ENCODE assay signal across 19 cellular contexts in the genomic region with DNA sequence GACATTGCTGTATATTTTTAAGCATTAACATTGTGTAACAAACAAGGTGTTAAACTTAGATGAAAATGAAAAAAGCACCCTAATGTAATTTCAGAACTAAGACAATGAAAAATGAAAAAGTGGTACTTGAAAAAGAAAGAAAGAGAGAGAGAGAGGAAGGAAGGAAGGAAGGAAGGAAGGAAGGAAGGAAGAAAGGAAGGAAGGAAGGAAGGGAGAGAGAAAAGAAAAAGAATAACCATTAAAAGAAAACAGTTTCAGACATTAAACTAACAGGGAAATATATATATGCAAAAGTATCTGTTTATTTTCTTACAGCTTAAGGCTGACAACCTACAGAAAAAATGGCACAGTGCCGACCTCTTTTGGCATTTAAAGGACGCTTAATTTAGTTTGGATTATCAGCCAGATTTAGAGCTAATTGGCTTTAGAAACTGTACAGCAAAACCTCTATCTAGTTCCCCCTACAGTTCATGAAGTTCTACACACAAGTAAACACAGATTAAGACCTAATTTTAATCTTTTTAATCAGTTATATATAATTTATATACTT. TPM values are rescaled to one million over a fixed set of nuclear protein-coding genes. Genes with fewer than 3 reads are reported as not detected.
DNase-seq lines count a peak whose midpoint lies in the region; ATAC-seq and TF ChIP-seq lines count a peak whose summit lies in the region.
"Had no signal": no experiment of that assay in that cellular context is flagged by ENCODE, and none has a peak within 500 bp of the region (broad histone marks: within the 10 kb centered on the region; RNA-seq: fewer than 3 reads in every experiment).

No MANE protein-coding gene starts in this region.

- no peaks in the 10 kb centered on the region for H3K9me3 ChIP-seq in heart left ventricle
- H3K9me3 ChIP-seq: SJSA1 had no signal

- H3K4me1 ChIP-seq in heart left ventricle = peaks cover 0 to 10% (median 1%) of the 10 kb centered on the region in 12 donors
- H3K4me1 ChIP-seq: SJSA1 had no signal

- H3K27ac ChIP-seq in heart left ventricle = no peak overlapping the region
- H3K27ac ChIP-seq: PC-9, SJSA1 had no signal

- intact Hi-C loops in heart left ventricle (cut with DNase I) = no loop called here

- TF ChIP-seq POLR2A in heart left ventricle (IDR thresholded peaks at IDR 0.05) = no peak

- no peaks in the 10 kb centered on the region for H3K27me3 Mint-ChIP-seq in central memory CD8-positive, alpha-beta T cell
- H3K27me3 Mint-ChIP-seq: B cell had no signal

- TF ChIP-seq CTCF in heart left ventricle (IDR thresholded peaks at IDR 0.05) = no peak

- no peak for ATAC-seq in central memory CD8-positive, alpha-beta T cell (replicated peaks; ENCODE audit: extremely low read depth, poor library complexity, severe bottlenecking)
- ATAC-seq in HG03175 (IDR thresholded peaks at IDR 0.05; ENCODE audit: unreplicated experiment) (no peak), HG02840 (IDR thresholded peaks at IDR 0.05; ENCODE audit: low FRiP score, unreplicated experiment) (no peak), HG02798 (IDR thresholded peaks at IDR 0.05; ENCODE audit: poor library complexity, unreplicated experiment) (no peak), heart left ventricle (no peak)

- no peak overlapping the region for H3K4me3 Mint-ChIP-seq in central memory CD8-positive, alpha-beta T cell
- H3K4me3 Mint-ChIP-seq: B cell; CD4-positive, CD25-positive, alpha-beta regulatory T cell had no signal

- peak; percentile 26 for DNase-seq in DMS 273 (lab: John Stamatoyannopoulos, UW; ENCODE audit: unreplicated experiment)
- DNase-seq in DMS 273 treated with DMSO at 0.1 percent for 48 hours (lab: John Stamatoyannopoulos, UW) = no peak
- DNase-seq in NCI-H82 treated with DMSO at 0.1 percent for 48 hours (lab: John Stamatoyannopoulos, UW; ENCODE audit: unreplicated experiment) = peak; percentile 90
- DNase-seq in central memory CD8-positive, alpha-beta T cell (ENCODE audit: low spot score in 2 of 2) = no peak
- DNase-seq in heart left ventricle = no peak
- DNase-seq: 8988T; CD4-positive, CD25-positive, alpha-beta regulatory T cell; H7; NCI-H1092 treated with DMSO at 0.1 percent for 48 hours; NCI-H146; NCI-H2029 treated with DMSO at 0.1 percent for 48 hours; NCI-H2171; NCI-H69; PC-9 had no signal

- peaks cover 2% of the 10 kb centered on the region for H3K36me3 Mint-ChIP-seq in central memory CD8-positive, alpha-beta T cell (ENCODE audit: insufficient read depth)

- no peak overlapping the region for H3K4me3 ChIP-seq in heart left ventricle
- H3K4me3 ChIP-seq: PC-9, SJSA1 had no signal

- WGBS in heart left ventricle, 4 donors = 22 to 33% (median 30%) methylated on average over 2 of the region's 2 CpGs

- peak overlapping the region; percentile 72 for H3K27ac Mint-ChIP-seq in central memory CD8-positive, alpha-beta T cell (ENCODE audit: low read depth)
- H3K27ac Mint-ChIP-seq: B cell had no signal

- H3K4me1 Mint-ChIP-seq in central memory CD8-positive, alpha-beta T cell = peaks cover 22% of the 10 kb centered on the region

- no peaks in the 10 kb centered on the region for H3K9me3 Mint-ChIP-seq in central memory CD8-positive, alpha-beta T cell

- peaks cover 0 to 2% (median 0%) of the 10 kb centered on the region in 9 donors for H3K36me3 ChIP-seq in heart left ventricle

- H3K27me3 ChIP-seq in heart left ventricle = no peaks in the 10 kb centered on the region
- H3K27me3 ChIP-seq: SJSA1 had no signal

RNA-seq across cellular contexts. Expression of a gene that starts 13.8 kb away (rescaled TPM):
- total RNA-seq in heart left ventricle = 10 to 100 TPM in 1 of 9 donors, 1 to 10 TPM in 8; 5.5 to 11.6 (median 7.3) TPM
- polyA plus RNA-seq in heart left ventricle = 1 to 10 TPM; 6.9 to 8.3 TPM

Comparison
In these comparisons a context has a peak if more than half of its experiments do, and no peak if none do; other contexts are left out.
1. DNase-seq: peak in DMS 273 (single experiment) and NCI-H82 treated with DMSO at 0.1 percent for 48 hours (single experiment); none in DMS 273 treated with DMSO at 0.1 percent for 48 hours (single experiment), central memory CD8-positive, alpha-beta T cell (0 of 2) and heart left ventricle (0 of 5).